ENCODE assay signal across 10 cellular contexts in the genomic region with DNA sequence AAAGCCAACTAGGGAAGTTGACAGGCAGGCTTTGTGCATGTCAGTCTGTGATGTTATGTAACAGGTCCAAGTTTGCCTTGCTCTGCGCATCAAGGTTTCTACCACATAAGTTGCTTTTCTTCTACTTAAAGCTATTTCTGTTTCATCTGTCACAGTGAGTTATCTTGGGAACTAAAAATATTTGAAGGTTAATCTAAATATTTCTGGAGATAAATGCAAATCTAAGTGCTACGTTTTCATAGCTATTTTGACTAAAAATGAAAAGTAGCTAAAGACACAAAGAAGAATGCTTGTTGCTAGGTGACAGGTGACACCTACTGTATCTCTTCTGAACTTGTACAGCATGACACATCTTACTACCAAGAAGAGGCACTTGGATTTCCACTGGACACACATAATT.
DNase-seq lines count a peak whose midpoint lies in the region; ATAC-seq, FAIRE-seq and TF ChIP-seq lines count a peak whose summit lies in the region.
"Had no signal": no experiment of that assay in that cellular context is flagged by ENCODE, and none has a peak within 500 bp of the region (broad histone marks: within the 10 kb centered on the region; RNA-seq: fewer than 3 reads in every experiment).

No MANE protein-coding gene starts in this region.

- H3K36me3 ChIP-seq in bronchial epithelial cell (ENCODE audit: control insufficient read depth, insufficient read depth, low read length), result no peaks in the 10 kb centered on the region

- ATAC-seq in GM18508 (IDR thresholded peaks at IDR 0.05; ENCODE audit: insufficient read depth, unreplicated experiment) (peak; percentile 62), GM19455 (IDR thresholded peaks at IDR 0.05; ENCODE audit: unreplicated experiment) (peak; percentile 81), HG03039 (IDR thresholded peaks at IDR 0.05; ENCODE audit: unreplicated experiment) (peak; percentile 76), omental fat pad (ENCODE audit: low FRiP score) (no peak)

- no peak for TF ChIP-seq CTCF in bronchial epithelial cell (IDR thresholded peaks at IDR 0.05; ENCODE audit: insufficient read depth, low read length, severe bottlenecking)
- TF ChIP-seq CTCF in omental fat pad (IDR thresholded peaks at IDR 0.05), result no peak

- peak; percentile 7 for DNase-seq in bronchial epithelial cell (ENCODE audit: low read depth)
- DNase-seq in NCI-H524 treated with DMSO at 0.1 percent for 48 hours (lab: John Stamatoyannopoulos, UW), result no peak
- DNase-seq in omental fat pad (ENCODE audit: low spot score), result no peak
- DNase-seq in RCC 7860 (ENCODE audit: low spot score), result no peak
- DNase-seq in DMS 273 treated with DMSO at 0.1 percent for 48 hours (lab: John Stamatoyannopoulos, UW), result no peak
- DNase-seq: activated CD4-positive, alpha-beta T cell treated with anti-CD3 and anti-CD28 coated beads, Interleukin-2, amount 50 U/mL, for 1 hour had no signal

- FAIRE-seq in bronchial epithelial cell (lab: Jason Lieb, UNC) (no peak), RCC 7860 (lab: Jason Lieb, UNC) (no peak)

- H3K4me3 ChIP-seq in bronchial epithelial cell (ENCODE audit: low read depth, low read length), result no peak overlapping the region
- H3K4me3 ChIP-seq: smooth muscle cell had no signal

- H3K27me3 ChIP-seq in bronchial epithelial cell (ENCODE audit: control insufficient read depth, insufficient read depth, low read length), result no peaks in the 10 kb centered on the region
